In the genomic region with DNA sequence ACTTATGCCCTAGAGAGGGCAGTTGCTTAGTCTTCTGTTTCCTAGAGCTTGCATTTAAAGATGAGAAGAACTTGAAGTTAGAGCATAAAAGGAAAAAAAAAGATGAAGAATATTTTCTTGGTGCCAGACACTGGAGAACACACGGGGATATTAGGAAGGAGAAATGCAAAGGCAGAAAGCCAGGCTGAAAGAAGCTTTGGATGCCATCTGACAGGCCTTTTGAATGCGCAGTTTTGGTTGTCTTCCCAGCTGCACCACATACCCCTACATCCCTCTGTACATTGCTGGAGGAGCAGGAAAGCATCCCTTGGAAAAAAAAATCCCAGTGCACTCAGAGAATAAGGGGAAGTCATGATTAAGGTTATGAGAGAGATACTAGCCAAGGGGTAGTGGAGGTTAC, we compare ENCODE assay signal across 24 cellular contexts.
A peak's percentile ranks its signal among the peaks of the same experiment; 100 is the strongest.
DNase-seq lines count a peak whose midpoint lies in the region; ATAC-seq, FAIRE-seq and TF ChIP-seq lines count a peak whose summit lies in the region.
"Had no signal": no experiment of that assay in that cellular context is flagged by ENCODE, and none has a peak within 500 bp of the region (broad histone marks: within the 10 kb centered on the region; RNA-seq: fewer than 3 reads in every experiment).

No MANE protein-coding gene starts in this region.

- H3K9me2 ChIP-seq in SK-N-SH, result no peaks in the 10 kb centered on the region

- WGBS in SK-N-SH (ENCODE audit: low lambda C conversion rate), result 84% methylated on average over 2 of the region's 2 CpGs
- 60 to 84% methylated on average over 1 to 2 of the region's 2 CpGs for WGBS in endodermal cell (ENCODE audit: insufficient coverage in 1 of 2, insufficient read length in 1 of 2), 2 experiments

- H3K79me2 ChIP-seq in SK-N-SH (ENCODE audit: insufficient read depth), result no peaks in the 10 kb centered on the region
- no peaks in the 10 kb centered on the region for H3K79me2 ChIP-seq in astrocyte (ENCODE audit: insufficient read depth, low read length)
- H3K79me2 ChIP-seq in keratinocyte (ENCODE audit: control insufficient read depth, insufficient read depth, low read length), result no peaks in the 10 kb centered on the region

- H3K27ac ChIP-seq in SK-N-SH (ENCODE audit: low read depth in 2 of 2, low read length in 1 of 2) (peak overlapping the region; percentile 12 to 92; a peak in 3 of 4 replicates), astrocyte (ENCODE audit: low read depth, low read length) (no peak overlapping the region), keratinocyte (ENCODE audit: control insufficient read depth, insufficient read depth, low read length) (no peak overlapping the region), endodermal cell (ENCODE audit: low read depth, low read length) (no peak overlapping the region)
- H3K27ac ChIP-seq: BLaER1, HL-60, PC-9, SJSA1 had no signal

- DNase-seq in SK-N-SH, result no peak
- DNase-seq in astrocyte (ENCODE audit: low read depth), result no peak
- DNase-seq in keratinocyte (ENCODE audit: low read depth, low spot score), result no peak
- DNase-seq in activated CD4-positive, alpha-beta T cell treated with anti-CD3 and anti-CD28 coated beads, Interleukin-2, amount 10 ng/mL, durations not matched to agents 7 days and 5 days, result no peak
- DNase-seq in GM12891 (ENCODE audit: insufficient read length, low spot score), result no peak
- DNase-seq in endodermal cell, result no peak
- DNase-seq: CD4-positive, alpha-beta T cell; GDM1; NCI-H1048; NCI-H1417 treated with DMSO at 0.1 percent for 48 hours; NCI-H187; NCI-H2171 treated with DMSO at 0.1 percent for 48 hours; NCI-H345; NCI-H510A treated with DMSO at 0.1 percent for 48 hours; NCI-H774; PC-9; Right ventricle myocardium superior had no signal

- TF ChIP-seq EP300 in SK-N-SH (IDR thresholded peaks at IDR 0.05; ENCODE audit: borderline replicate concordance in 1 of 2, low read depth in 1 of 2, low read length in 1 of 2), result no peak

- no peak for TF ChIP-seq POLR2A in GM12891 (IDR thresholded peaks at IDR 0.05; ENCODE audit: low read depth, low read length)

- POLR2A ChIA-PET in SK-N-SH (lab: Yijun Ruan, JAX), result no interaction called here
- POLR2A ChIA-PET in activated CD4-positive, alpha-beta T cell treated with anti-CD3 and anti-CD28 coated beads, Interleukin-2, amount 10 ng/mL, durations not matched to agents 7 days and 5 days (lab: Charles Lee), result no interaction called here

- CTCF ChIA-PET in SK-N-SH (lab: Yijun Ruan, JAX), result interaction anchor here (1.0 kb wide), 1 partner anchor 19 kb away, joined by 4 read pairs; no protein-coding TSS in a partner anchor
- CTCF ChIA-PET in activated CD4-positive, alpha-beta T cell treated with anti-CD3 and anti-CD28 coated beads, Interleukin-2, amount 10 ng/mL, durations not matched to agents 7 days and 5 days (lab: Charles Lee), result no interaction called here

- no peak for TF ChIP-seq RAD21 in SK-N-SH (IDR thresholded peaks at IDR 0.05; ENCODE audit: low read length)

- TF ChIP-seq CTCF in SK-N-SH (IDR thresholded peaks at IDR 0.05) (no peak), astrocyte (IDR thresholded peaks at IDR 0.05; ENCODE audit: insufficient read depth, low read depth, low read length) (no peak), keratinocyte (optimal IDR thresholded peaks at IDR 0.05 in 1 of 3, IDR thresholded peaks at IDR 0.05 in 1 of 3, conservative IDR thresholded peaks at IDR 0.05 in 1 of 3; ENCODE audit: extremely low read depth in 1 of 3, insufficient read depth in 2 of 3, low read length in 3 of 3) (no peak), endodermal cell (conservative IDR thresholded peaks at IDR 0.05) (no peak)

- H3K9me3 ChIP-seq in SK-N-SH (no peaks in the 10 kb centered on the region), astrocyte (ENCODE audit: insufficient read depth, low read depth, low read length) (peaks cover 2% of the 10 kb centered on the region), keratinocyte (ENCODE audit: control insufficient read depth, low read depth, low read length) (no peaks in the 10 kb centered on the region), endodermal cell (ENCODE audit: control insufficient read depth, low read length) (no peaks in the 10 kb centered on the region)
- H3K9me3 ChIP-seq: BLaER1, SJSA1 had no signal

- no peaks in the 10 kb centered on the region for H4K20me1 ChIP-seq in SK-N-SH (ENCODE audit: insufficient read depth)
- H4K20me1 ChIP-seq in astrocyte (ENCODE audit: insufficient read depth, low read length), result no peaks in the 10 kb centered on the region
- H4K20me1 ChIP-seq in keratinocyte (ENCODE audit: control insufficient read depth, extremely low read depth, insufficient read depth, low read length), result no peaks in the 10 kb centered on the region
- H4K20me1 ChIP-seq: BLaER1 had no signal

- H3K27me3 Mint-ChIP-seq in astrocyte (ENCODE audit: low read depth, unreplicated experiment), result no peaks in the 10 kb centered on the region
- no peaks in the 10 kb centered on the region for H3K27me3 Mint-ChIP-seq in activated CD4-positive, alpha-beta T cell treated with anti-CD3 and anti-CD28 coated beads, Interleukin-2, amount 10 ng/mL, durations not matched to agents 7 days and 5 days
- no peaks in the 10 kb centered on the region for H3K27me3 Mint-ChIP-seq in endodermal cell (ENCODE audit: insufficient read depth)
- H3K27me3 Mint-ChIP-seq: CD4-positive, alpha-beta T cell had no signal

- H3K36me3 Mint-ChIP-seq in astrocyte (ENCODE audit: low read depth, unreplicated experiment), result peaks cover 1% of the 10 kb centered on the region
- H3K36me3 Mint-ChIP-seq in activated CD4-positive, alpha-beta T cell treated with anti-CD3 and anti-CD28 coated beads, Interleukin-2, amount 10 ng/mL, durations not matched to agents 7 days and 5 days (ENCODE audit: low read depth), result no peaks in the 10 kb centered on the region
- no peaks in the 10 kb centered on the region for H3K36me3 Mint-ChIP-seq in endodermal cell (ENCODE audit: low read depth)

- H3K9me1 ChIP-seq in keratinocyte (ENCODE audit: control insufficient read depth, extremely low read depth, insufficient read depth, low read length), result no peaks in the 10 kb centered on the region

- FAIRE-seq in astrocyte (lab: Jason Lieb, UNC) (no peak), keratinocyte (lab: Jason Lieb, UNC) (no peak), GM12891 (lab: Jason Lieb, UNC) (no peak)
- FAIRE-seq: D721Med, GM12878 had no signal

- H3K36me3 ChIP-seq in SK-N-SH (replicated peaks in 1 of 2; ENCODE audit: control insufficient read depth in 1 of 2, insufficient read depth in 2 of 2, low read length in 1 of 2) (no peaks in the 10 kb centered on the region), astrocyte (ENCODE audit: insufficient read depth, low read length) (no peaks in the 10 kb centered on the region), keratinocyte (ENCODE audit: control insufficient read depth in 2 of 2, extremely low read depth in 1 of 2, insufficient read depth in 2 of 2, low read length in 2 of 2) (no peaks in the 10 kb centered on the region), endodermal cell (ENCODE audit: control insufficient read depth, insufficient read depth, low read length) (no peaks in the 10 kb centered on the region)
- H3K36me3 ChIP-seq: BLaER1, SJSA1 had no signal

- H3K27me3 ChIP-seq in SK-N-SH (ENCODE audit: insufficient read depth) (no peaks in the 10 kb centered on the region), astrocyte (ENCODE audit: insufficient read depth, low read length) (no peaks in the 10 kb centered on the region), keratinocyte (ENCODE audit: control insufficient read depth, extremely low read depth, insufficient read depth, low read length) (no peaks in the 10 kb centered on the region), endodermal cell (ENCODE audit: control insufficient read depth, insufficient read depth, low read length, poor library complexity, severe bottlenecking) (no peaks in the 10 kb centered on the region)
- H3K27me3 ChIP-seq: BLaER1 had no signal

- dilution Hi-C loops in keratinocyte (cut with MboI; ENCODE audit: extremely low pct_ligation_motif_present, low sequenced_read_pairs), result no loop called here

- ATAC-seq in SK-N-SH treated with all-trans-retinoic acid at 6 μM for 48 hours, result no peak
- ATAC-seq: GM12878, HCT116 had no signal

- no peak overlapping the region for H3K4me2 ChIP-seq in SK-N-SH
- H3K4me2 ChIP-seq in astrocyte (ENCODE audit: low read length), result no peak overlapping the region
- H3K4me2 ChIP-seq in keratinocyte (ENCODE audit: control insufficient read depth, extremely low read depth, insufficient read depth, low read depth, low read length), result no peak overlapping the region
- H3K4me2 ChIP-seq: BLaER1, PC-9 had no signal

- H3K4me1 ChIP-seq in SK-N-SH (ENCODE audit: control insufficient read depth in 1 of 2, insufficient read depth in 2 of 2, low read depth in 1 of 2, low read length in 1 of 2), result peaks cover 24 to 46% of the 10 kb centered on the region in 2 experiments
- peaks cover 47% of the 10 kb centered on the region for H3K4me1 ChIP-seq in astrocyte (ENCODE audit: insufficient read depth, low read length)
- peaks cover 52% of the 10 kb centered on the region for H3K4me1 ChIP-seq in keratinocyte (ENCODE audit: control insufficient read depth, extremely low read depth, insufficient read depth, low read length)
- H3K4me1 ChIP-seq in endodermal cell (ENCODE audit: control insufficient read depth, insufficient read depth, low read length), result peaks cover 15% of the 10 kb centered on the region

- peaks cover 60% of the 10 kb centered on the region for H3K4me1 Mint-ChIP-seq in astrocyte (ENCODE audit: low read depth, unreplicated experiment)
- no peaks in the 10 kb centered on the region for H3K4me1 Mint-ChIP-seq in activated CD4-positive, alpha-beta T cell treated with anti-CD3 and anti-CD28 coated beads, Interleukin-2, amount 10 ng/mL, durations not matched to agents 7 days and 5 days
- H3K4me1 Mint-ChIP-seq in endodermal cell, result peaks cover 52% of the 10 kb centered on the region

- H2AFZ ChIP-seq in SK-N-SH (ENCODE audit: low read depth) (no peak overlapping the region), astrocyte (ENCODE audit: low read depth, low read length) (no peak overlapping the region), keratinocyte (ENCODE audit: control insufficient read depth, low read length) (peak overlapping the region; percentile 32)
- H2AFZ ChIP-seq: PC-9 had no signal

- peaks cover 23% of the 10 kb centered on the region for H3F3A ChIP-seq in SK-N-SH (replicated peaks; ENCODE audit: insufficient read depth)

- H3K4me3 ChIP-seq in SK-N-SH (ENCODE audit: low read depth in 2 of 2, low read length in 1 of 2) (no peak overlapping the region), astrocyte (ENCODE audit: insufficient read depth, low read depth, low read length) (no peak overlapping the region), keratinocyte (ENCODE audit: control insufficient read depth in 2 of 3, extremely low read depth in 1 of 3, insufficient read depth in 2 of 3, low read depth in 1 of 3, low read length in 3 of 3) (no peak overlapping the region), endodermal cell (ENCODE audit: low read length) (no peak overlapping the region)
- H3K4me3 ChIP-seq: BLaER1, GM12878, PC-9, SJSA1 had no signal

- H3K4me3 Mint-ChIP-seq in astrocyte (ENCODE audit: unreplicated experiment) (no peak overlapping the region), endodermal cell (no peak overlapping the region)
- H3K4me3 Mint-ChIP-seq in activated CD4-positive, alpha-beta T cell treated with anti-CD3 and anti-CD28 coated beads, Interleukin-2, amount 10 ng/mL, durations not matched to agents 7 days and 5 days, result no peak overlapping the region
- H3K4me3 Mint-ChIP-seq: CD4-positive, alpha-beta T cell had no signal

- peaks cover 5% of the 10 kb centered on the region for H3K9me3 Mint-ChIP-seq in astrocyte (ENCODE audit: unreplicated experiment)
- no peaks in the 10 kb centered on the region for H3K9me3 Mint-ChIP-seq in activated CD4-positive, alpha-beta T cell treated with anti-CD3 and anti-CD28 coated beads, Interleukin-2, amount 10 ng/mL, durations not matched to agents 7 days and 5 days
- no peaks in the 10 kb centered on the region for H3K9me3 Mint-ChIP-seq in endodermal cell

- H3K27ac Mint-ChIP-seq in astrocyte (ENCODE audit: unreplicated experiment), result peak overlapping the region; percentile 98
- no peak overlapping the region for H3K27ac Mint-ChIP-seq in activated CD4-positive, alpha-beta T cell treated with anti-CD3 and anti-CD28 coated beads, Interleukin-2, amount 10 ng/mL, durations not matched to agents 7 days and 5 days
- no peak overlapping the region for H3K27ac Mint-ChIP-seq in endodermal cell
- H3K27ac Mint-ChIP-seq: CD4-positive, alpha-beta T cell had no signal

- no peak overlapping the region for H3K9ac ChIP-seq in SK-N-SH
- H3K9ac ChIP-seq in astrocyte (ENCODE audit: low read length), result no peak overlapping the region
- no peak overlapping the region for H3K9ac ChIP-seq in keratinocyte (ENCODE audit: control insufficient read depth, extremely low read depth, insufficient read depth, low read length)
- no peak overlapping the region for H3K9ac ChIP-seq in endodermal cell (ENCODE audit: extremely low read depth, low read length, poor library complexity, severe bottlenecking)
- H3K9ac ChIP-seq: BLaER1 had no signal

Comparison
In these comparisons a context has a peak if more than half of its experiments do, and no peak if none do; other contexts are left out.
1. H3K27ac ChIP-seq: peak in SK-N-SH (2 of 2); none in astrocyte (single experiment), keratinocyte (single experiment) and endodermal cell (single experiment).